1 cellular context compared by ENCODE assay signal in genomic region chr16:74606521-74607309, GRCh38.
TF ChIP-seq lines count a peak whose summit lies in the region.

Gene GLG1, minus strand, starts transcription at chr16:74607114. Its CDS starts 20 bp downstream, at chr16:74607094.

TF ChIP-seq in K562, 482 proteins besides CTCF, POLR2A, EP300 and RAD21 (continued from another document and continues in another):
- TF ChIP-seq RNF219 (CRISPR knock-in tag; IDR thresholded peaks at IDR 0.05) (no peak), NFRKB (IDR thresholded peaks at IDR 0.05; ENCODE audit: low read depth) (peak; percentile 51; the same call in 1 of the 2 replicates), MGA (IDR thresholded peaks at IDR 0.05) (no peak), ZNF583 (CRISPR knock-in tag; IDR thresholded peaks at IDR 0.05) (no peak), NR2C1 (IDR thresholded peaks at IDR 0.05) (no peak), NR2C1 (tag; IDR thresholded peaks at IDR 0.05) (no peak), THAP12 (CRISPR knock-in tag; IDR thresholded peaks at IDR 0.05) (peak; percentile 64; the same call in 1 of the 2 replicates), ZNF589 (CRISPR knock-in tag; IDR thresholded peaks at IDR 0.05; ENCODE audit: low read depth) (no peak), BCL6 (CRISPR knock-in tag; IDR thresholded peaks at IDR 0.05) (no peak), ARID1B (IDR thresholded peaks at IDR 0.05) (no peak; the same call in 1 of the 2 replicates), WHSC1 (IDR thresholded peaks at IDR 0.05; ENCODE audit: low read length) (no peak), MBD2 (IDR thresholded peaks at IDR 0.05; ENCODE audit: borderline replicate concordance, low read depth) (peak; percentile 57; the same call in 1 of the 2 replicates), MLLT1 (IDR thresholded peaks at IDR 0.05) (0 out of 4 replicates have a peak, but pooled peaks of 1 of the 2 experiments have one; percentile 22), NCOA2 (IDR thresholded peaks at IDR 0.05; ENCODE audit: partially characterized antibody in 2 of 2) (no peak), ZBTB40 (IDR thresholded peaks at IDR 0.05) (no peak), ZBTB40 (CRISPR knock-in tag; IDR thresholded peaks at IDR 0.05) (no peak; the same call in 1 of the 2 replicates), TCF7 (IDR thresholded peaks at IDR 0.05; ENCODE audit: borderline replicate concordance) (no peak), ZBTB8A (IDR thresholded peaks at IDR 0.05; ENCODE audit: partially characterized antibody) (no peak), PCBP1 (IDR thresholded peaks at IDR 0.05; ENCODE audit: low read depth, low read length, poor library complexity, severe bottlenecking) (peak; percentile 66), ZFP36 (IDR thresholded peaks at IDR 0.05; ENCODE audit: low read depth, low read length, partially characterized antibody) (no peak), CHCHD3 (CRISPR knock-in tag; IDR thresholded peaks at IDR 0.05) (no peak)
